8 cellular contexts compared by ENCODE assay signal in genomic region chr6:13712485-13712990, GRCh38. TPM values are rescaled to one million over a fixed set of nuclear protein-coding genes. Genes with fewer than 3 reads are reported as not detected.
DNase-seq lines count a peak whose midpoint lies in the region; ATAC-seq and TF ChIP-seq lines count a peak whose summit lies in the region.

No MANE protein-coding gene starts in this region.

- H3F3A ChIP-seq in smooth muscle cell (ENCODE audit: low read depth) = peaks cover 6% of the 10 kb centered on the region

- peak overlapping the region; percentile 91 for H3K9ac ChIP-seq in smooth muscle cell (ENCODE audit: low read depth)

- DNase-seq in A673 (ENCODE audit: low spot score) = peak; percentile 6
- DNase-seq in HCEC 1CT = peak; percentile 19
- no peak for DNase-seq in activated naive CD4-positive, alpha-beta T cell treated with anti-CD3 and anti-CD28 coated beads, Interleukin-2, amount 50 U/mL, for 72 hours (ENCODE audit: low spot score in 2 of 2)
- no peak for DNase-seq in iPS DF 6.9 (ENCODE audit: low read depth, low spot score)
- DNase-seq in smooth muscle cell (lab: John Stamatoyannopoulos, UW; ENCODE audit: unreplicated experiment) = no peak
- no peak for DNase-seq in hippocampal formation (lab: John Stamatoyannopoulos, UW)

- H4K20me1 ChIP-seq in smooth muscle cell (ENCODE audit: low read depth) = peaks cover 31% of the 10 kb centered on the region

- H3K27ac ChIP-seq in A673 (ENCODE audit: low read depth, low read length, poor library complexity, severe bottlenecking) (peak overlapping the region; percentile 79), iPS DF 6.9 (ENCODE audit: low read length) (no peak overlapping the region), smooth muscle cell (ENCODE audit: low read depth) (peak overlapping the region; percentile 69)

- intact Hi-C loops in A673 (cut with micrococcal nuclease; ENCODE audit: unreplicated experiment) = loop anchor here (5.0 kb wide), 1 partner anchor 80 kb away; no protein-coding TSS in a partner anchor

- no peak for ATAC-seq in activated naive CD4-positive, alpha-beta T cell treated with anti-CD3 and anti-CD28 coated beads, Interleukin-2, amount 50 U/mL, for 72 hours
- ATAC-seq in HG02759 (IDR thresholded peaks at IDR 0.05; ENCODE audit: unreplicated experiment) (no peak), GM18505 (IDR thresholded peaks at IDR 0.05; ENCODE audit: unreplicated experiment) (no peak)

- H3K4me2 ChIP-seq in smooth muscle cell = peak overlapping the region; percentile 83

- peak overlapping the region; percentile 97 for H3K27ac Mint-ChIP-seq in activated naive CD4-positive, alpha-beta T cell treated with anti-CD3 and anti-CD28 coated beads, Interleukin-2, amount 50 U/mL, for 72 hours

- H3K4me1 ChIP-seq in A673 (ENCODE audit: insufficient read depth, low read length, poor library complexity, severe bottlenecking) = peaks cover 17% of the 10 kb centered on the region
- H3K4me1 ChIP-seq in iPS DF 6.9 (ENCODE audit: control insufficient read depth, insufficient read depth, low read length) = no peaks in the 10 kb centered on the region
- peaks cover 30% of the 10 kb centered on the region for H3K4me1 ChIP-seq in smooth muscle cell (ENCODE audit: low read depth)

- H3K79me2 ChIP-seq in smooth muscle cell (ENCODE audit: low read depth) = peaks cover 34% of the 10 kb centered on the region

- TF ChIP-seq POLR2A in GM18505 (IDR thresholded peaks at IDR 0.05; ENCODE audit: borderline replicate concordance, extremely low read depth, insufficient read depth, insufficient read length) = no peak

- peak overlapping the region; percentile 77 for H2AFZ ChIP-seq in smooth muscle cell (ENCODE audit: low read depth)

- peaks cover 25 to 28% of the 10 kb centered on the region in 2 donors for H3K36me3 Mint-ChIP-seq in activated naive CD4-positive, alpha-beta T cell treated with anti-CD3 and anti-CD28 coated beads, Interleukin-2, amount 50 U/mL, for 72 hours

- WGBS in iPS DF 6.9 (ENCODE audit: insufficient coverage, insufficient read length) = no CpG with 5 or more reads among the region's 8 CpGs
- 40% methylated on average over 8 of the region's 8 CpGs for WGBS in smooth muscle cell (ENCODE audit: low lambda C conversion rate)

- TSS peak; percentile 86 for BruUV-seq in A673 (replicated peaks; lab: Mats Ljungman, UMichigan)

- H3K9me3 ChIP-seq in A673 (ENCODE audit: low read depth, low read length, poor library complexity, severe bottlenecking) (no peaks in the 10 kb centered on the region), iPS DF 6.9 (ENCODE audit: control insufficient read depth, insufficient read depth, low read length) (no peaks in the 10 kb centered on the region), smooth muscle cell (replicated peaks; ENCODE audit: low read depth) (no peaks in the 10 kb centered on the region)

- H3K4me3 ChIP-seq in A673 (ENCODE audit: low read depth, low read length, poor library complexity, severe bottlenecking) (peak overlapping the region; percentile 94), iPS DF 6.9 (ENCODE audit: low read length) (peak overlapping the region; percentile 99; the same call in 1 of the 2 replicates), smooth muscle cell (peak overlapping the region; percentile 99)

- CTCF ChIA-PET in A673 (lab: Charles Lee) = no interaction called here

- TF ChIP-seq CTCF in A673 (conservative IDR thresholded peaks at IDR 0.05; ENCODE audit: low read depth, low read length) = no peak
- no peak for TF ChIP-seq CTCF in smooth muscle cell (IDR thresholded peaks at IDR 0.05; ENCODE audit: borderline replicate concordance, insufficient read depth, poor library complexity, severe bottlenecking)

- POLR2A ChIA-PET in A673 (lab: Charles Lee; ENCODE audit: low non-redundant PET) = no interaction called here

- H3K36me3 ChIP-seq in A673 (ENCODE audit: insufficient read depth, low read length, poor library complexity, severe bottlenecking) (no peaks in the 10 kb centered on the region), iPS DF 6.9 (ENCODE audit: control insufficient read depth, insufficient read depth, low read length) (peaks cover 2% of the 10 kb centered on the region; the same call in 1 of the 2 replicates), smooth muscle cell (ENCODE audit: low read depth) (no peaks in the 10 kb centered on the region)

- H3K9me3 Mint-ChIP-seq in activated naive CD4-positive, alpha-beta T cell treated with anti-CD3 and anti-CD28 coated beads, Interleukin-2, amount 50 U/mL, for 72 hours = peaks cover 3 to 14% of the 10 kb centered on the region in 2 donors

- H3K27me3 ChIP-seq in A673 (replicated peaks; ENCODE audit: insufficient read depth, low read depth, low read length, poor library complexity) (no peaks in the 10 kb centered on the region), iPS DF 6.9 (ENCODE audit: control insufficient read depth, insufficient read depth, low read length) (no peaks in the 10 kb centered on the region), smooth muscle cell (ENCODE audit: low read depth) (no peaks in the 10 kb centered on the region)

RNA-seq across cellular contexts. Expression of gene RANBP9, which starts 0.9 kb away (rescaled TPM):
- 57.4 and 58.2 TPM in 2 replicates for total RNA-seq in A673 (2021)
- total RNA-seq in activated naive CD4-positive, alpha-beta T cell treated with anti-CD3 and anti-CD28 coated beads, Interleukin-2, amount 50 U/mL, for 72 hours = 10 to 100 TPM; 52.9 to 75.5 TPM
- total RNA-seq in smooth muscle cell = 40.9 and 50.3 TPM in 2 replicates
- 26.9 and 29.5 TPM in 2 replicates for polyA plus RNA-seq in smooth muscle cell

Comparison
In these comparisons a context has a peak if more than half of its experiments do, and no peak if none do; other contexts are left out.
1. DNase-seq: peak in A673 (single experiment) and HCEC 1CT (single experiment); none in activated naive CD4-positive, alpha-beta T cell treated with anti-CD3 and anti-CD28 coated beads, Interleukin-2, amount 50 U/mL, for 72 hours (0 of 2), iPS DF 6.9 (single experiment), smooth muscle cell (single experiment) and hippocampal formation (0 of 2).
2. Peak in every context shown above with its lines, with median percentiles within 50 percentile points of each other: H3K4me3 ChIP-seq.